Comparison of ENCODE assay signal across 20 cellular contexts in genomic region chr9:16153221-16153620, GRCh38.
"Had no signal": no experiment of that assay in that cellular context is flagged by ENCODE, and none has a peak within 500 bp of the region (broad histone marks: within the 10 kb centered on the region; RNA-seq: fewer than 3 reads in every experiment).

No MANE protein-coding gene starts in this region.

- H3K27ac Mint-ChIP-seq: natural killer cell treated with Interleukin-12 subunit alpha and Interleukin-12 subunit beta and Interleukin-15 and Interleukin-18, amount 100 ng/mL, for 72 hours; stimulated activated naive B cell treated with anti-CD40 and anti-IgM and Interleukin-4, amounts not matched to agents 10 μg/mL and 1 μg/mL and 100 μg/mL, for 72 hours had no signal

- H3K27me3 ChIP-seq: colonic mucosa, gastrocnemius medialis, transverse colon had no signal

- ATAC-seq: gastrocnemius medialis; heart right ventricle; left lobe of liver; natural killer cell treated with Interleukin-12 subunit alpha and Interleukin-12 subunit beta and Interleukin-15 and Interleukin-18, amount 100 ng/mL, for 72 hours; psoas muscle; sciatic nerve; stimulated activated naive B cell treated with anti-CD40 and anti-IgM and Interleukin-4, amounts not matched to agents 10 μg/mL and 1 μg/mL and 100 μg/mL, for 72 hours; stimulated activated naive CD8-positive, alpha-beta T cell treated with anti-CD3 and anti-CD28 coated beads, Interleukin-15, amount 100 ng/mL, for 72 hours had no signal

- H3K9me3 ChIP-seq: colonic mucosa, gastrocnemius medialis, neutrophil, psoas muscle, thoracic aorta, transverse colon had no signal

- H3K36me3 ChIP-seq: colonic mucosa, gastrocnemius medialis, heart right ventricle, neutrophil, thoracic aorta, transverse colon had no signal

- H3K9me3 Mint-ChIP-seq: natural killer cell treated with Interleukin-12 subunit alpha and Interleukin-12 subunit beta and Interleukin-15 and Interleukin-18, amount 100 ng/mL, for 72 hours; stimulated activated naive B cell treated with anti-CD40 and anti-IgM and Interleukin-4, amounts not matched to agents 10 μg/mL and 1 μg/mL and 100 μg/mL, for 72 hours; stimulated activated naive CD8-positive, alpha-beta T cell treated with anti-CD3 and anti-CD28 coated beads, Interleukin-15, amount 100 ng/mL, for 72 hours had no signal

- H3K36me3 Mint-ChIP-seq: mesothelial cell of epicardium; natural killer cell treated with Interleukin-12 subunit alpha and Interleukin-12 subunit beta and Interleukin-15 and Interleukin-18, amount 100 ng/mL, for 72 hours; stimulated activated naive B cell treated with anti-CD40 and anti-IgM and Interleukin-4, amounts not matched to agents 10 μg/mL and 1 μg/mL and 100 μg/mL, for 72 hours had no signal

- DNase-seq: colonic mucosa; effector CD4-positive, alpha-beta T cell; gastrocnemius medialis; heart right ventricle; islet precursor cell; mammary epithelial cell; psoas muscle; stimulated activated CD4-positive, alpha-beta T cell treated with anti-CD3 and anti-CD28 coated beads, Interleukin-2, amount 100 ng/mL, for 24 hours; stimulated activated CD4-positive, alpha-beta T cell treated with anti-CD3 and anti-CD28 coated beads, Interleukin-4, amount 100 ng/mL, for 4 hours; stimulated activated naive B cell treated with anti-CD40 and anti-IgM and Interleukin-4, amounts not matched to agents 10 μg/mL and 1 μg/mL and 100 μg/mL, for 72 hours; stimulated activated naive CD8-positive, alpha-beta T cell treated with anti-CD3 and anti-CD28 coated beads, Interleukin-15, amount 100 ng/mL, for 72 hours; substantia nigra; transverse colon had no signal

- H3K4me1 ChIP-seq: colonic mucosa, gastrocnemius medialis, psoas muscle had no signal

- H3K27ac ChIP-seq: colonic mucosa, gastrocnemius medialis, heart right ventricle, neutrophil, psoas muscle, thoracic aorta had no signal

- H3K27me3 Mint-ChIP-seq: stimulated activated naive CD8-positive, alpha-beta T cell treated with anti-CD3 and anti-CD28 coated beads, Interleukin-15, amount 100 ng/mL, for 72 hours had no signal

- H3K4me3 ChIP-seq: colonic mucosa, gastrocnemius medialis, heart right ventricle, psoas muscle, skin epidermis, thoracic aorta, transverse colon had no signal

- H3K4me3 Mint-ChIP-seq: natural killer cell treated with Interleukin-12 subunit alpha and Interleukin-12 subunit beta and Interleukin-15 and Interleukin-18, amount 100 ng/mL, for 72 hours; stimulated activated naive B cell treated with anti-CD40 and anti-IgM and Interleukin-4, amounts not matched to agents 10 μg/mL and 1 μg/mL and 100 μg/mL, for 72 hours had no signal

- H3K4me1 Mint-ChIP-seq: stimulated activated naive B cell treated with anti-CD40 and anti-IgM and Interleukin-4, amounts not matched to agents 10 μg/mL and 1 μg/mL and 100 μg/mL, for 72 hours had no signal
